ENCODE assay signal across 22 cellular contexts in the genomic region with DNA sequence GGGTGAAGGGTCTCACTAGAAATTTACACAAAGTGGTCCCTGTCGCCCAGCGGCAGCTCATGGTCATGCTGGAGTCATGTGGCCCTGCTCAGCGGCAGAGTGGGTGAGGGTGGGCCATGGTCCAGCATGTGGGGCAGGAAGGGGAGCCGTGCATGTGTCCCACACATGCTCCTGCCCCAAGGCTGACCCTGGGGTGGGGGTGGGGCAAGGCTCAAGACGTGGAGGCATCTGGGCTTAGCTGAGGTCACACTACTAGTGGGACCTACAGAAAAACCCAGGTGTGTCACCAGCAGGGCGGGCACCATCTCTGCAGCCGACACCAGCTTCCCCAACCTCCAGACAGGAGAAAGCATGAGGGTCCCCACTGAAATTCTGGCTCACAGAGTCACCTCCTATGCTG. TPM values are rescaled to one million over a fixed set of nuclear protein-coding genes. Genes with fewer than 3 reads are reported as not detected.
A peak's percentile ranks its signal among the peaks of the same experiment; 100 is the strongest.
DNase-seq lines count a peak whose midpoint lies in the region; ATAC-seq and TF ChIP-seq lines count a peak whose summit lies in the region.
"Had no signal": no experiment of that assay in that cellular context is flagged by ENCODE, and none has a peak within 500 bp of the region (broad histone marks: within the 10 kb centered on the region; RNA-seq: fewer than 3 reads in every experiment).

No MANE protein-coding gene starts in this region.

- no peaks in the 10 kb centered on the region for H3K27me3 ChIP-seq in PC-9 (ENCODE audit: insufficient read depth, low read depth)
- no peaks in the 10 kb centered on the region for H3K27me3 ChIP-seq in brain microvascular endothelial cell (replicated peaks)
- H3K27me3 ChIP-seq in skeletal muscle satellite cell (ENCODE audit: control insufficient read depth, insufficient read depth, low read length) = no peaks in the 10 kb centered on the region
- H3K27me3 ChIP-seq: SJCRH30, stomach, tibial nerve had no signal

- no peak for DNase-seq in PC-9
- no peak for DNase-seq in brain microvascular endothelial cell
- peak; percentile 1 for DNase-seq in iPS-NIHi11 (ENCODE audit: low spot score)
- DNase-seq in KBM-7 = no peak
- DNase-seq in GF-D8 (lab: John Stamatoyannopoulos, UW) = no peak
- DNase-seq: activated CD4-positive, alpha-beta T cell treated with anti-CD3 and anti-CD28 coated beads for 36 hours; activated naive CD4-positive, alpha-beta T cell; activated T-cell treated with anti-CD3 and anti-CD28 coated beads, Interleukin-2, amount 50 U/mL, for 4 hours; hypothalamus; lower lobe of right lung; MV-4-11; NCI-H1694; NCI-H2171 treated with DMSO at 0.1 percent for 48 hours; NCI-H69; SJCRH30; spleen; stimulated activated CD4-positive, alpha-beta T cell treated with anti-CD3 and anti-CD28 coated beads, Interleukin-4, amount 100 ng/mL, for 4 hours; stomach had no signal

- ATAC-seq in HG03565 (IDR thresholded peaks at IDR 0.05; ENCODE audit: unreplicated experiment) = no peak
- ATAC-seq: activated CD4-positive, alpha-beta T cell treated with anti-CD3 and anti-CD28 coated beads for 36 hours; activated T-cell treated with anti-CD3 and anti-CD28 coated beads, Interleukin-2, amount 50 U/mL, for 4 hours; lower lobe of right lung had no signal

- no peak for TF ChIP-seq CTCF in PC-9 (conservative IDR thresholded peaks at IDR 0.05)
- TF ChIP-seq CTCF in brain microvascular endothelial cell (IDR thresholded peaks at IDR 0.05; ENCODE audit: low read depth, low read length, missing control alignments) = no peak

- H3K9me2 ChIP-seq in PC-9 (ENCODE audit: insufficient read depth) = no peaks in the 10 kb centered on the region

- H3K79me2 ChIP-seq in PC-9 (ENCODE audit: low read depth) = no peaks in the 10 kb centered on the region

- no peaks in the 10 kb centered on the region for H3K36me3 ChIP-seq in PC-9 (ENCODE audit: low read depth)
- peaks cover 56% of the 10 kb centered on the region for H3K36me3 ChIP-seq in brain microvascular endothelial cell (replicated peaks)
- peaks cover 75% of the 10 kb centered on the region for H3K36me3 ChIP-seq in skeletal muscle satellite cell (ENCODE audit: insufficient read depth, low read length)

- H3K4me1 ChIP-seq in PC-9 (replicated peaks; ENCODE audit: insufficient read depth) (peaks cover 14% of the 10 kb centered on the region), skeletal muscle satellite cell (ENCODE audit: control insufficient read depth, insufficient read depth, low read length) (peaks cover 82% of the 10 kb centered on the region)
- H3K4me1 ChIP-seq: lower lobe of right lung, spleen, stomach, tibial nerve had no signal

- CTCF ChIA-PET in PC-9 (lab: Charles Lee) = no interaction called here

- H3K9ac ChIP-seq in skeletal muscle satellite cell (ENCODE audit: low read depth, low read length) = peak overlapping the region; percentile 94

- H3K4me2 ChIP-seq in PC-9 (0 out of 2 replicates have a peak overlapping the region, but pooled peaks have one; percentile 26), skeletal muscle satellite cell (ENCODE audit: low read length) (peak overlapping the region; percentile 78)

- no peaks in the 10 kb centered on the region for H3F3A ChIP-seq in PC-9 (ENCODE audit: insufficient read depth, low read depth)

- no peaks in the 10 kb centered on the region for H3K9me3 ChIP-seq in PC-9 (ENCODE audit: insufficient read depth, low read depth)
- no peaks in the 10 kb centered on the region for H3K9me3 ChIP-seq in skeletal muscle satellite cell (replicated peaks; ENCODE audit: low read length)
- H3K9me3 ChIP-seq: lower lobe of right lung, SJCRH30, stomach, tibial nerve had no signal

- BruUV-seq in PC-9 (replicated peaks; lab: Mats Ljungman, UMichigan) = TSS peak; percentile 30

- POLR2A ChIA-PET in PC-9 (lab: Charles Lee; ENCODE audit: unreplicated experiment) = no interaction called here

- intact Hi-C loops in PC-9 (cut with micrococcal nuclease; ENCODE audit: unreplicated experiment) = no loop called here

- in situ Hi-C loops in brain microvascular endothelial cell (cut with HindIII; ENCODE audit: low pct_ligation_motif_present, low sequenced_read_pairs) (no loop called here), KBM-7 (cut with MboI; ENCODE audit: low pct_unique_long_range_greater_than_20kb, low sequenced_read_pairs) (no loop called here)

- no peak overlapping the region for H2AFZ ChIP-seq in PC-9

- H3K27ac ChIP-seq in PC-9 (no peak overlapping the region), brain microvascular endothelial cell (peak overlapping the region; percentile 93)
- H3K27ac ChIP-seq: lower lobe of right lung, SJCRH30, spleen, stomach had no signal

- H4K20me1 ChIP-seq in PC-9 (ENCODE audit: insufficient read depth) = no peaks in the 10 kb centered on the region

- no peak overlapping the region for H3K4me3 ChIP-seq in PC-9
- no peak overlapping the region for H3K4me3 ChIP-seq in brain microvascular endothelial cell (ENCODE audit: low read depth, low read length)
- peak overlapping the region; percentile 60 for H3K4me3 ChIP-seq in skeletal muscle satellite cell (ENCODE audit: low read length)
- H3K4me3 ChIP-seq: lower lobe of right lung, SJCRH30, spleen, stomach, tibial nerve had no signal

RNA-seq across cellular contexts. Expression of a gene that starts 42.4 kb away (rescaled TPM):
- 14.0 and 15.5 TPM in 2 replicates for total RNA-seq in PC-9 (2021)
- 31.7 and 53.0 TPM in 2 replicates for total RNA-seq in skeletal muscle satellite cell (2012; rRNA removed)

RNA-seq across cellular contexts. Expression of a gene that starts 45.0 kb away (rescaled TPM):
- total RNA-seq in PC-9 (2021) = 1.4 and 1.7 TPM in 2 replicates
- total RNA-seq in skeletal muscle satellite cell (2012; rRNA removed) = 7.9 and 8.6 TPM in 2 replicates
- total RNA-seq: HT1080 had no signal
